ENCODE assay signal across 8 cellular contexts in genomic region chr7:129434172-129434845, GRCh38. TPM values are rescaled to one million over a fixed set of nuclear protein-coding genes. Genes with fewer than 3 reads are reported as not detected.
DNase-seq lines count a peak whose midpoint lies in the region; ATAC-seq and TF ChIP-seq lines count a peak whose summit lies in the region.

A gene with protein sequence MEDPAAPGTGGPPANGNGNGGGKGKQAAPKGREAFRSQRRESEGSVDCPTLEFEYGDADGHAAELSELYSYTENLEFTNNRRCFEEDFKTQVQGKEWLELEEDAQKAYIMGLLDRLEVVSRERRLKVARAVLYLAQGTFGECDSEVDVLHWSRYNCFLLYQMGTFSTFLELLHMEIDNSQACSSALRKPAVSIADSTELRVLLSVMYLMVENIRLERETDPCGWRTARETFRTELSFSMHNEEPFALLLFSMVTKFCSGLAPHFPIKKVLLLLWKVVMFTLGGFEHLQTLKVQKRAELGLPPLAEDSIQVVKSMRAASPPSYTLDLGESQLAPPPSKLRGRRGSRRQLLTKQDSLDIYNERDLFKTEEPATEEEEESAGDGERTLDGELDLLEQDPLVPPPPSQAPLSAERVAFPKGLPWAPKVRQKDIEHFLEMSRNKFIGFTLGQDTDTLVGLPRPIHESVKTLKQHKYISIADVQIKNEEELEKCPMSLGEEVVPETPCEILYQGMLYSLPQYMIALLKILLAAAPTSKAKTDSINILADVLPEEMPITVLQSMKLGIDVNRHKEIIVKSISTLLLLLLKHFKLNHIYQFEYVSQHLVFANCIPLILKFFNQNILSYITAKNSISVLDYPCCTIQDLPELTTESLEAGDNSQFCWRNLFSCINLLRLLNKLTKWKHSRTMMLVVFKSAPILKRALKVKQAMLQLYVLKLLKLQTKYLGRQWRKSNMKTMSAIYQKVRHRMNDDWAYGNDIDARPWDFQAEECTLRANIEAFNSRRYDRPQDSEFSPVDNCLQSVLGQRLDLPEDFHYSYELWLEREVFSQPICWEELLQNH (plus strand): TSS chr7:129434432. CDS start chr7:129434473, 41 bp downstream.

- H3K27me3 Mint-ChIP-seq in activated naive CD8-positive, alpha-beta T cell treated with anti-CD3 and anti-CD28 coated beads, Interleukin-2, amount 10 ng/mL, durations not matched to agents 7 days and 5 days, result peaks cover 12% of the 10 kb centered on the region
- peaks cover 53% of the 10 kb centered on the region for H3K27me3 Mint-ChIP-seq in type B pancreatic cell

- peak within 1 kb of the TSS; percentile 79 for H3K27ac Mint-ChIP-seq in activated naive CD8-positive, alpha-beta T cell treated with anti-CD3 and anti-CD28 coated beads, Interleukin-2, amount 10 ng/mL, durations not matched to agents 7 days and 5 days
- peak within 1 kb of the TSS; percentile 74 for H3K27ac Mint-ChIP-seq in type B pancreatic cell

- no peaks in the 10 kb centered on the region for H3K9me3 Mint-ChIP-seq in activated naive CD8-positive, alpha-beta T cell treated with anti-CD3 and anti-CD28 coated beads, Interleukin-2, amount 10 ng/mL, durations not matched to agents 7 days and 5 days
- H3K9me3 Mint-ChIP-seq in type B pancreatic cell, result no peaks in the 10 kb centered on the region

- H3K4me1 Mint-ChIP-seq in activated naive CD8-positive, alpha-beta T cell treated with anti-CD3 and anti-CD28 coated beads, Interleukin-2, amount 10 ng/mL, durations not matched to agents 7 days and 5 days, result peaks cover 21% of the 10 kb centered on the region
- peaks cover 12% of the 10 kb centered on the region for H3K4me1 Mint-ChIP-seq in type B pancreatic cell (ENCODE audit: unreplicated experiment)

- no peak for TF ChIP-seq CTCF in GM13976 (IDR thresholded peaks at IDR 0.05; ENCODE audit: borderline replicate concordance, control extremely low read depth, extremely low read depth, insufficient read depth, missing control alignments)
- TF ChIP-seq CTCF in type B pancreatic cell (conservative IDR thresholded peaks at IDR 0.05), result no peak

- in situ Hi-C loops in GM13976 (cut with MboI; ENCODE audit: low sequenced_read_pairs, unreplicated experiment), result no loop called here

- peaks cover 2% of the 10 kb centered on the region for H3K36me3 Mint-ChIP-seq in activated naive CD8-positive, alpha-beta T cell treated with anti-CD3 and anti-CD28 coated beads, Interleukin-2, amount 10 ng/mL, durations not matched to agents 7 days and 5 days
- H3K36me3 Mint-ChIP-seq in type B pancreatic cell, result peaks cover 3% of the 10 kb centered on the region

- H3K4me3 Mint-ChIP-seq in activated naive CD8-positive, alpha-beta T cell treated with anti-CD3 and anti-CD28 coated beads, Interleukin-2, amount 10 ng/mL, durations not matched to agents 7 days and 5 days, result peak within 1 kb of the TSS; percentile 90
- H3K4me3 Mint-ChIP-seq in type B pancreatic cell, result peak within 1 kb of the TSS; percentile 96

- intact Hi-C loops in cardiac septum (cut with DNase I) (no loop called here), posterior cingulate gyrus (cut with DNase I) (loop anchor here (5.0 kb wide), 1 partner anchor 67 kb away; no protein-coding TSS in a partner anchor)

- DNase-seq in GM13976 (ENCODE audit: low spot score) (peak; percentile 95), NCI-H1417 (lab: John Stamatoyannopoulos, UW) (peak; percentile 94 to 97 (median 96)), SW 1271 (lab: John Stamatoyannopoulos, UW) (peak; percentile 79 to 88), cardiac septum (ENCODE audit: low spot score) (peak; percentile 96), posterior cingulate gyrus (peak; percentile 89 to 99 (median 94)), type B pancreatic cell (ENCODE audit: extremely low spot score, unreplicated experiment) (peak; percentile 92)
- peak; percentile 97 for DNase-seq in activated naive CD8-positive, alpha-beta T cell treated with anti-CD3 and anti-CD28 coated beads, Interleukin-2, amount 10 ng/mL, durations not matched to agents 7 days and 5 days

- POLR2A ChIA-PET in activated naive CD8-positive, alpha-beta T cell treated with anti-CD3 and anti-CD28 coated beads, Interleukin-2, amount 10 ng/mL, durations not matched to agents 7 days and 5 days (lab: Charles Lee), result interaction anchor here (0.7 to 1.4 kb wide), 4 partner anchors 66 to 514 kb away, joined by 3 to 4 read pairs (median 4); no protein-coding TSS in a partner anchor

- peak; percentile 98 for ATAC-seq in HG02798 (IDR thresholded peaks at IDR 0.05; ENCODE audit: poor library complexity, unreplicated experiment)
- ATAC-seq in activated naive CD8-positive, alpha-beta T cell treated with anti-CD3 and anti-CD28 coated beads, Interleukin-2, amount 10 ng/mL, durations not matched to agents 7 days and 5 days (ENCODE audit: low read depth), result peak; percentile 93

RNA-seq across cellular contexts. Expression of the gene that starts here (rescaled TPM):
- total RNA-seq in activated naive CD8-positive, alpha-beta T cell treated with anti-CD3 and anti-CD28 coated beads, Interleukin-2, amount 10 ng/mL, durations not matched to agents 7 days and 5 days, result 1 to 10 TPM; 3.3 to 4.4 TPM
- total RNA-seq in cardiac septum (20.4 TPM), type B pancreatic cell (ENCODE audit: low replicate concordance) (1.00 and 8.7 TPM in 2 replicates)

Comparison
In these comparisons a context has a peak if more than half of its experiments do, and no peak if none do; other contexts are left out.
1. Peak in every context shown above with its lines: DNase-seq and ATAC-seq.